Comparison of ENCODE assay signal across 1 cellular context in the genomic region with DNA sequence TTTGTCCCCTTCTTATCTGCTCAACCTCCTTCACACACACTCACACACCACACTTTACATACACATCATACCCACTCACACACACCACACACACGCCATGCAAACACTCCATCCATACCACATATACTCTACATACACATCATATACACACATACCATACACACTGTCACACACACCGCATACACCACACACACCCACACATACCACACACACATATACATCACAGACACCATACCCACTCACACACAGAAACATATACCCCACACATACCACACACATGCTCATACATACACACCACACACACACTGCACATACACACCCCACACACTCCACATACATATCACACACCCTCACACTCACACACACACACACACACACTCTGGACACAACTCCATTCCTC.
TF ChIP-seq lines count a peak whose summit lies in the region.

No MANE protein-coding gene starts in this region.

TF ChIP-seq in IMR-90, 13 proteins besides CTCF, POLR2A, EP300 and RAD21:
- no peak for TF ChIP-seq CEBPB (IDR thresholded peaks at IDR 0.05; ENCODE audit: low read depth, low read length)
- no peak for TF ChIP-seq RCOR1 (IDR thresholded peaks at IDR 0.05; ENCODE audit: insufficient replicate concordance, low read length)
